Comparison of ENCODE assay signal across 17 cellular contexts in genomic region chr11:116882386-116882785, GRCh38. TPM values are rescaled to one million over a fixed set of nuclear protein-coding genes. Genes with fewer than 3 reads are reported as not detected.
DNase-seq lines count a peak whose midpoint lies in the region; ATAC-seq and TF ChIP-seq lines count a peak whose summit lies in the region.
"Had no signal": no experiment of that assay in that cellular context is flagged by ENCODE, and none has a peak within 500 bp of the region (broad histone marks: within the 10 kb centered on the region; RNA-seq: fewer than 3 reads in every experiment).

No MANE protein-coding gene starts in this region.

- CTCF ChIA-PET in PC-3 (lab: Charles Lee), result no interaction called here

- H3K4me2 ChIP-seq in PC-3 (ENCODE audit: low read length), result no peak overlapping the region
- H3K4me2 ChIP-seq: PC-9, smooth muscle cell had no signal

- H3K9me2 ChIP-seq in PC-3 (replicated peaks; ENCODE audit: low read length), result no peaks in the 10 kb centered on the region

- H3K27me3 ChIP-seq in PC-3 (ENCODE audit: low read length), result no peaks in the 10 kb centered on the region
- H3K27me3 ChIP-seq: cardiac muscle cell, gastroesophageal sphincter, neutrophil had no signal

- H3K4me1 Mint-ChIP-seq in activated naive CD8-positive, alpha-beta T cell (ENCODE audit: low read depth), result peaks cover 7% of the 10 kb centered on the region
- H3K4me1 Mint-ChIP-seq in activated naive CD8-positive, alpha-beta T cell treated with anti-CD3 and anti-CD28 coated beads for 36 hours, result peaks cover 17% of the 10 kb centered on the region
- peaks cover 21% of the 10 kb centered on the region for H3K4me1 Mint-ChIP-seq in stimulated activated naive CD8-positive, alpha-beta T cell treated with anti-CD3 and anti-CD28 coated beads, Interleukin-15, amount 100 ng/mL, for 72 hours

- H3K27ac Mint-ChIP-seq in activated naive CD8-positive, alpha-beta T cell, result peak overlapping the region; percentile 43
- H3K27ac Mint-ChIP-seq in activated naive CD8-positive, alpha-beta T cell treated with anti-CD3 and anti-CD28 coated beads for 36 hours, result no peak overlapping the region
- no peak overlapping the region for H3K27ac Mint-ChIP-seq in stimulated activated naive CD8-positive, alpha-beta T cell treated with anti-CD3 and anti-CD28 coated beads, Interleukin-15, amount 100 ng/mL, for 72 hours

- no peaks in the 10 kb centered on the region for H3K9me3 Mint-ChIP-seq in activated naive CD8-positive, alpha-beta T cell (ENCODE audit: low read depth)
- no peaks in the 10 kb centered on the region for H3K9me3 Mint-ChIP-seq in activated naive CD8-positive, alpha-beta T cell treated with anti-CD3 and anti-CD28 coated beads for 36 hours
- no peaks in the 10 kb centered on the region for H3K9me3 Mint-ChIP-seq in stimulated activated naive CD8-positive, alpha-beta T cell treated with anti-CD3 and anti-CD28 coated beads, Interleukin-15, amount 100 ng/mL, for 72 hours

- H3K79me2 ChIP-seq in PC-3 (ENCODE audit: low read length), result no peaks in the 10 kb centered on the region

- TF ChIP-seq CTCF in PC-3 (conservative IDR thresholded peaks at IDR 0.05; ENCODE audit: low read depth, low read length), result no peak

- no peaks in the 10 kb centered on the region for H3K27me3 Mint-ChIP-seq in activated naive CD8-positive, alpha-beta T cell
- H3K27me3 Mint-ChIP-seq in activated naive CD8-positive, alpha-beta T cell treated with anti-CD3 and anti-CD28 coated beads for 36 hours, result no peaks in the 10 kb centered on the region
- no peaks in the 10 kb centered on the region for H3K27me3 Mint-ChIP-seq in stimulated activated naive CD8-positive, alpha-beta T cell treated with anti-CD3 and anti-CD28 coated beads, Interleukin-15, amount 100 ng/mL, for 72 hours

- POLR2A ChIA-PET in PC-3 (lab: Charles Lee; ENCODE audit: unreplicated experiment), result no interaction called here

- no TSS peak for BruUV-seq in PC-3 (replicated peaks; lab: Mats Ljungman, UMichigan)

- no peak overlapping the region for H3K4me3 Mint-ChIP-seq in activated naive CD8-positive, alpha-beta T cell
- no peak overlapping the region for H3K4me3 Mint-ChIP-seq in activated naive CD8-positive, alpha-beta T cell treated with anti-CD3 and anti-CD28 coated beads for 36 hours
- H3K4me3 Mint-ChIP-seq in stimulated activated naive CD8-positive, alpha-beta T cell treated with anti-CD3 and anti-CD28 coated beads, Interleukin-15, amount 100 ng/mL, for 72 hours, result no peak overlapping the region

- H3K4me3 ChIP-seq in PC-3 (ENCODE audit: low read length), result no peak overlapping the region
- H3K4me3 ChIP-seq: cardiac muscle cell, gastroesophageal sphincter, PC-9, smooth muscle cell had no signal

- H4K20me1 ChIP-seq in PC-3 (ENCODE audit: low read length), result no peaks in the 10 kb centered on the region

- H3K27ac ChIP-seq in PC-3 (ENCODE audit: low read length) (no peak overlapping the region), epithelial cell of prostate (no peak overlapping the region)
- H3K27ac ChIP-seq: C4-2B, cardiac muscle cell, gastroesophageal sphincter, neutrophil, PC-9 had no signal

- H3F3A ChIP-seq in PC-3 (ENCODE audit: low read length, unreplicated experiment), result no peaks in the 10 kb centered on the region

- no peaks in the 10 kb centered on the region for H3K9me3 ChIP-seq in PC-3 (ENCODE audit: low read length)
- H3K9me3 ChIP-seq: gastroesophageal sphincter, neutrophil had no signal

- ATAC-seq in PC-3 (no peak), GM18858 (IDR thresholded peaks at IDR 0.05; ENCODE audit: unreplicated experiment) (no peak)
- ATAC-seq in stimulated activated naive CD8-positive, alpha-beta T cell treated with anti-CD3 and anti-CD28 coated beads, Interleukin-15, amount 100 ng/mL, for 72 hours, result peak; percentile 78
- ATAC-seq: gastroesophageal sphincter had no signal

- H3K36me3 ChIP-seq in PC-3 (ENCODE audit: low read depth, low read length), result no peaks in the 10 kb centered on the region
- H3K36me3 ChIP-seq: cardiac muscle cell had no signal

- H2AFZ ChIP-seq in PC-3 (ENCODE audit: low read length), result no peak overlapping the region
- H2AFZ ChIP-seq: PC-9 had no signal

- intact Hi-C loops in PC-3 (cut with micrococcal nuclease), result loop anchor here (5.0 to 10.0 kb wide), 2 partner anchors 35 to 132 kb away; no protein-coding TSS in a partner anchor

- H3K9ac ChIP-seq in PC-3 (ENCODE audit: low read length), result no peak overlapping the region

- no peaks in the 10 kb centered on the region; the same call in 1 of the 2 replicates for H3K4me1 ChIP-seq in PC-3 (ENCODE audit: insufficient read depth, low read length)

- no peak for DNase-seq in activated naive CD8-positive, alpha-beta T cell treated with anti-CD3 and anti-CD28 coated beads for 36 hours
- DNase-seq in PC-3, result peak; percentile 32
- peak; percentile 40 for DNase-seq in epithelial cell of prostate (ENCODE audit: low read depth, low spot score)
- peak in 1 of 2 donors; percentile 14 for DNase-seq in stimulated activated naive CD8-positive, alpha-beta T cell treated with anti-CD3 and anti-CD28 coated beads, Interleukin-15, amount 100 ng/mL, for 72 hours
- DNase-seq in ecto neural progenitor cell (ENCODE audit: low spot score), result no peak
- DNase-seq in medulla oblongata (ENCODE audit: extremely low spot score), result no peak
- DNase-seq: GF-D8; NCI-H2171; PC-9; stimulated activated CD8-positive, alpha-beta memory T cell treated with anti-CD3 and anti-CD28 coated beads, Interleukin-4, amount 100 ng/mL, for 48 hours had no signal

- H3K36me3 Mint-ChIP-seq in activated naive CD8-positive, alpha-beta T cell, result peaks cover 3% of the 10 kb centered on the region
- peaks cover 3% of the 10 kb centered on the region for H3K36me3 Mint-ChIP-seq in activated naive CD8-positive, alpha-beta T cell treated with anti-CD3 and anti-CD28 coated beads for 36 hours

RNA-seq across cellular contexts. Expression of gene APOA1, which starts 45.0 kb away (rescaled TPM):
- under 1 TPM in 1 of 2 experiments, not detected in 1; 0.33 TPM for total RNA-seq in activated naive CD8-positive, alpha-beta T cell treated with anti-CD3 and anti-CD28 coated beads for 36 hours
- total RNA-seq in PC-3 (2014; rRNA removed), result 0.33 TPM in 1 of 2 replicates, not detected in the other
- total RNA-seq: PC-9 had no signal

RNA-seq across cellular contexts. Expression of gene APOC3, which starts 52.7 kb away (rescaled TPM):
- total RNA-seq in activated naive CD8-positive, alpha-beta T cell treated with anti-CD3 and anti-CD28 coated beads for 36 hours, result not detected
- total RNA-seq in PC-3 (2014; rRNA removed), result not detected in 2 replicates
- total RNA-seq: PC-9, smooth muscle cell had no signal

RNA-seq across cellular contexts. Expression of gene APOA4, which starts 59.3 kb away (rescaled TPM):
- total RNA-seq in activated naive CD8-positive, alpha-beta T cell treated with anti-CD3 and anti-CD28 coated beads for 36 hours, result not detected
- total RNA-seq in PC-3 (2014; rRNA removed), result not detected in 2 replicates
- total RNA-seq: PC-9, smooth muscle cell had no signal

Comparison
In these comparisons a context has a peak if more than half of its experiments do, and no peak if none do; other contexts are left out.
1. DNase-seq: peak in PC-3 (single experiment) and epithelial cell of prostate (single experiment); none in activated naive CD8-positive, alpha-beta T cell treated with anti-CD3 and anti-CD28 coated beads for 36 hours (single experiment), ecto neural progenitor cell (single experiment) and medulla oblongata (single experiment).